8 cellular contexts compared by ENCODE assay signal in genomic region chr15:91852741-91853500, GRCh38. TPM values are rescaled to one million over a fixed set of nuclear protein-coding genes. Genes with fewer than 3 reads are reported as not detected.
DNase-seq lines count a peak whose midpoint lies in the region; ATAC-seq, FAIRE-seq and TF ChIP-seq lines count a peak whose summit lies in the region.

No MANE protein-coding gene starts in this region.

- H3K9ac ChIP-seq in HepG2 (ENCODE audit: insufficient read depth, low read depth, low read length) = no peak overlapping the region

- peak; percentile 71 for TF ChIP-seq CTCF in HepG2 (CRISPR knock-in tag; IDR thresholded peaks at IDR 0.05)

- no peak for TF ChIP-seq EP300 in HepG2 (IDR thresholded peaks at IDR 0.05; ENCODE audit: low read depth in 2 of 2, low read length in 2 of 2)
- no peak for TF ChIP-seq EP300 in HepG2 (CRISPR knock-in tag; IDR thresholded peaks at IDR 0.05; ENCODE audit: borderline replicate concordance)

- peak overlapping the region; percentile 89 for H3K4me3 Mint-ChIP-seq in dendritic cell treated with granulocyte-macrophage colony-stimulating factor and Interleukin-4, amounts not matched to agents 40 ng/mL and 50 ng/mL, for 4 days

- TF ChIP-seq RAD21 in HepG2 (CRISPR knock-in tag; IDR thresholded peaks at IDR 0.05) = peak; percentile 42

- no peak overlapping the region for H2AFZ ChIP-seq in HepG2 (ENCODE audit: low read length)

- peaks cover 1% of the 10 kb centered on the region for H3K27me3 Mint-ChIP-seq in dendritic cell treated with granulocyte-macrophage colony-stimulating factor and Interleukin-4, amounts not matched to agents 40 ng/mL and 50 ng/mL, for 4 days

- H3K27me3 ChIP-seq in HepG2 (ENCODE audit: control insufficient read depth in 1 of 2, insufficient read depth in 2 of 2, low read length in 2 of 2) = peaks cover 4 to 45% of the 10 kb centered on the region in 2 experiments; a peak in 4 of 5 replicates

- DNase-seq in SIG-M5 treated with dmso at 0.1 percent for 504 hours (lab: John Stamatoyannopoulos, UW; ENCODE audit: unreplicated experiment) (peak; percentile 71), SIG-M5 (lab: John Stamatoyannopoulos, UW) (no peak), NCI-H2196 treated with DMSO at 0.1 percent for 48 hours (lab: John Stamatoyannopoulos, UW; ENCODE audit: unreplicated experiment) (peak; percentile 22), HepG2 (ENCODE audit: low spot score) (peak; percentile 13)
- peak; percentile 72 for DNase-seq in activated CD4-positive, alpha-beta T cell treated with anti-CD3 and anti-CD28 coated beads, Interleukin-2, amount 50 U/mL, for 1 hour
- DNase-seq in stimulated activated CD4-positive, alpha-beta T cell treated with anti-CD3 and anti-CD28 coated beads, Interleukin-2, amount 100 ng/mL, for 48 hours = peak; percentile 66 to 76

- no peaks in the 10 kb centered on the region for H3K9me3 ChIP-seq in HepG2 (ENCODE audit: low read length)

- no peaks in the 10 kb centered on the region for H3K79me2 ChIP-seq in HepG2 (ENCODE audit: insufficient read depth, low read length)

- no peaks in the 10 kb centered on the region for H3K4me1 ChIP-seq in HepG2 (ENCODE audit: insufficient read depth, low read length)

- peaks cover 58% of the 10 kb centered on the region for H3K4me1 Mint-ChIP-seq in dendritic cell treated with granulocyte-macrophage colony-stimulating factor and Interleukin-4, amounts not matched to agents 40 ng/mL and 50 ng/mL, for 4 days (ENCODE audit: low read depth)

- peak overlapping the region; percentile 40 to 60 (median 46); a peak in 5 of 6 replicates for H3K4me3 ChIP-seq in HepG2 (replicated peaks in 1 of 3; ENCODE audit: insufficient read depth in 1 of 3, low read depth in 2 of 3, low read length in 3 of 3)

- BruUV-seq in HepG2 (replicated peaks; lab: Mats Ljungman, UMichigan) = no TSS peak

- POLR2A ChIA-PET in HepG2 (lab: Yijun Ruan, JAX) = no interaction called here

- 5% methylated on average over 13 of the region's 70 CpGs for WGBS in HepG2 (ENCODE audit: low lambda C conversion rate)

- in situ Hi-C loops in HepG2 (cut with HindIII; ENCODE audit: extremely low pct_ligation_motif_present, low pct_unique_long_range_greater_than_20kb) = loop anchor here (10.0 kb wide), 1 partner anchor 548 kb away; no protein-coding TSS in a partner anchor

- no peak for FAIRE-seq in HepG2 (lab: Jason Lieb, UNC)

- no peak overlapping the region for H3K27ac ChIP-seq in HepG2 (ENCODE audit: extremely low read length, insufficient read depth, low read length)

- no peaks in the 10 kb centered on the region for H4K20me1 ChIP-seq in HepG2 (ENCODE audit: insufficient read depth, low read length)

- ATAC-seq in HG02970 (IDR thresholded peaks at IDR 0.05; ENCODE audit: low FRiP score, unreplicated experiment) (peak; percentile 50), HepG2 (peak; percentile 97)

- no peaks in the 10 kb centered on the region for H3K9me3 Mint-ChIP-seq in dendritic cell treated with granulocyte-macrophage colony-stimulating factor and Interleukin-4, amounts not matched to agents 40 ng/mL and 50 ng/mL, for 4 days

- CTCF ChIA-PET in HepG2 (lab: Yijun Ruan, JAX; ENCODE audit: low intra/inter-chr PET ratio, low total read pairs) = interaction anchor here (0.9 to 2.2 kb wide), 3 partner anchors 549 to 552 kb away, joined by 3 to 15 read pairs (median 5); no protein-coding TSS in a partner anchor

- H3K36me3 Mint-ChIP-seq in dendritic cell treated with granulocyte-macrophage colony-stimulating factor and Interleukin-4, amounts not matched to agents 40 ng/mL and 50 ng/mL, for 4 days (ENCODE audit: low read depth) = peaks cover 16% of the 10 kb centered on the region

- peak overlapping the region; percentile 97 for H3K27ac Mint-ChIP-seq in dendritic cell treated with granulocyte-macrophage colony-stimulating factor and Interleukin-4, amounts not matched to agents 40 ng/mL and 50 ng/mL, for 4 days

- peak overlapping the region; percentile 73 for H3K4me2 ChIP-seq in HepG2 (ENCODE audit: low read depth, low read length)

- no peaks in the 10 kb centered on the region for H3K36me3 ChIP-seq in HepG2 (replicated peaks in 1 of 2; ENCODE audit: control insufficient read depth in 1 of 2, insufficient read depth in 2 of 2, low read length in 2 of 2)

- no peak for TF ChIP-seq POLR2A in HepG2 (IDR thresholded peaks at IDR 0.05; ENCODE audit: insufficient read depth in 1 of 2, low read depth in 2 of 2, low read length in 2 of 2)

- intact Hi-C loops in dendritic cell treated with granulocyte-macrophage colony-stimulating factor and Interleukin-4, amounts not matched to agents 40 ng/mL and 50 ng/mL, for 4 days (cut with micrococcal nuclease) = loop anchor here (5.0 kb wide), 4 partner anchors 34 to 229 kb away; no protein-coding TSS in a partner anchor
- intact Hi-C loops in HepG2 (cut with micrococcal nuclease; ENCODE audit: unreplicated experiment) = loop anchor here (10.0 kb wide), 1 partner anchor 232 kb away; no protein-coding TSS in a partner anchor

TF ChIP-seq in HepG2, 621 proteins besides CTCF, POLR2A, EP300 and RAD21 (continues in another document):
- TF ChIP-seq PCBP1 (IDR thresholded peaks at IDR 0.05; ENCODE audit: borderline replicate concordance, low read depth, low read length) = no peak
- TF ChIP-seq SIX4 (CRISPR knock-in tag; IDR thresholded peaks at IDR 0.05) = no peak
- no peak for TF ChIP-seq MAZ (IDR thresholded peaks at IDR 0.05; ENCODE audit: borderline replicate concordance, low read depth, low read length)
- peak; percentile 33; the same call in 1 of the 2 replicates for TF ChIP-seq MAZ (CRISPR knock-in tag; IDR thresholded peaks at IDR 0.05; ENCODE audit: low read depth)
- no peak for TF ChIP-seq HNF1B (CRISPR knock-in tag; IDR thresholded peaks at IDR 0.05)
- TF ChIP-seq ZNF576 (CRISPR knock-in tag; IDR thresholded peaks at IDR 0.05) = no peak
- no peak for TF ChIP-seq PAWR (CRISPR knock-in tag; IDR thresholded peaks at IDR 0.05; ENCODE audit: borderline replicate concordance)
- no peak for TF ChIP-seq NR2F6 (IDR thresholded peaks at IDR 0.05)
- no peak for TF ChIP-seq NR2F6 (CRISPR knock-in tag; IDR thresholded peaks at IDR 0.05)
- peak; percentile 68; the same call in 1 of the 2 replicates for TF ChIP-seq UBTF (CRISPR knock-in tag; IDR thresholded peaks at IDR 0.05)
- no peak for TF ChIP-seq ZNF589 (CRISPR knock-in tag; conservative IDR thresholded peaks at IDR 0.05)

RNA-seq across cellular contexts. Expression of gene SLCO3A1, which starts 0.6 kb away (rescaled TPM):
- total RNA-seq in HepG2 (2016; rRNA removed; fragmentation: Illumina TruSeq; extraction: Trizol) = 0.02 TPM in 1 of 2 replicates, not detected in the other
- 0.09 and 0.10 TPM in 2 replicates for total RNA-seq in HepG2 (2016; cell fraction: cytosol; rRNA removed; fragmentation: Illumina TruSeq; extraction: Trizol; ENCODE audit: low read depth)
- total RNA-seq in HepG2 (2016; cell fraction: insoluble cytoplasmic fraction; rRNA removed; fragmentation: Illumina TruSeq; extraction: Trizol) = not detected in 2 replicates
- 0.03 TPM in 1 of 2 replicates, not detected in the other for total RNA-seq in HepG2 (2016; cell fraction: membrane; rRNA removed; fragmentation: Illumina TruSeq; extraction: Trizol)
- total RNA-seq in HepG2 (2016; cell fraction: nucleus; rRNA removed; fragmentation: Illumina TruSeq; extraction: Trizol) = not detected in 2 replicates
- polyA plus RNA-seq in HepG2 (2011; rRNA removed) = not detected in 2 replicates
- not detected in 2 replicates for polyA plus RNA-seq in HepG2 (2011; cell fraction: cytosol; rRNA removed)
- polyA plus RNA-seq in HepG2 (2011; cell fraction: nucleus; rRNA removed) = not detected in 2 replicates
- not detected in 2 replicates for polyA plus RNA-seq in HepG2 (2012)
- polyA plus RNA-seq in HepG2 (2016; cell fraction: cytosol; fragmentation: Illumina TruSeq; extraction: Trizol; ENCODE audit: low read depth) = not detected in 2 replicates
- not detected in 2 replicates for polyA plus RNA-seq in HepG2 (2016; cell fraction: insoluble cytoplasmic fraction; fragmentation: Illumina TruSeq; extraction: Trizol; ENCODE audit: low read depth)
- not detected in 2 replicates for polyA plus RNA-seq in HepG2 (2016; cell fraction: membrane; fragmentation: Illumina TruSeq; extraction: Trizol; ENCODE audit: low read depth)
- polyA plus RNA-seq in HepG2 (2016; cell fraction: nucleus; fragmentation: Illumina TruSeq; extraction: Trizol; ENCODE audit: insufficient read depth, low read depth) = not detected in 2 replicates
- polyA minus RNA-seq in HepG2 (2011; rRNA and poly(A)+ RNA removed; ENCODE audit: low replicate concordance) = 97.9 TPM in 1 of 2 replicates, not detected in the other
- not detected in 2 replicates for polyA minus RNA-seq in HepG2 (2011; cell fraction: cytosol; rRNA and poly(A)+ RNA removed)
- polyA minus RNA-seq in HepG2 (2011; cell fraction: nucleus; rRNA and poly(A)+ RNA removed) = not detected in 2 replicates
